ENCODE assay signal across 19 cellular contexts in the genomic region with DNA sequence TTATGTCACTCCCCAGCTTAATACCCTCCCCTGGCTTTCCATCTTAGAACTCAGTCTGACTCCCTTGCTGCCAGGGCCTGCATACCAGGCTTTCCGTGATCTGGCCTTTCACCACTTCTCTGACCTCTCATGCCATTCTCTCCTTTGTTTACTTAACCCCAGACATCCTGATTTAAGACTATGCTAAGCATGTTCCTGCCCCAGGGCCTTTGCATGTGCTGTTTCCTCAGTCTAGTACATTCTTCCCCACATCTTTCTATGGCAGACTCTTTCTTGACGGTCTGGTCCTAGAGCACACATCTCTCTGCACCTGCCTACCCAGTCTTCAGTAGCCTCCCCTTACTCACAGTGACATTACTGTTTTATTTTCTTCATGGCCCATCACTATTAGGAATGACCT.
"Had no signal": no experiment of that assay in that cellular context is flagged by ENCODE, and none has a peak within 500 bp of the region (broad histone marks: within the 10 kb centered on the region; RNA-seq: fewer than 3 reads in every experiment).

No MANE protein-coding gene starts in this region.

- H3K27ac ChIP-seq: colonic mucosa, left lung, spleen, thoracic aorta, upper lobe of right lung had no signal

- H3K27me3 ChIP-seq: colonic mucosa, left lung, spleen, upper lobe of right lung had no signal

- ATAC-seq: activated CD4-positive, CD25-positive, alpha-beta regulatory T cell treated with anti-CD3 and anti-CD28 coated beads, Interleukin-2, amount 50 U/mL, for 24 hours; activated T-cell treated with anti-CD3 and anti-CD28 coated beads, Interleukin-2, amount 50 U/mL, for 72 hours; left lung; stimulated activated naive B cell treated with anti-CD40 and anti-IgM and Interleukin-4, amounts not matched to agents 10 μg/mL and 1 μg/mL and 100 μg/mL, for 72 hours; upper lobe of right lung had no signal

- H3K4me3 ChIP-seq: colonic mucosa, left lung, spleen, thoracic aorta, upper lobe of right lung had no signal

- DNase-seq: activated CD4-positive, alpha-beta T cell treated with anti-CD3 and anti-CD28 coated beads, Interleukin-2, amount 10 ng/mL, durations not matched to agents 7 days and 5 days; activated effector memory CD4-positive, alpha-beta T cell treated with anti-CD3 and anti-CD28 coated beads, Interleukin-2, amount 50 U/mL, for 16 hours; activated naive CD4-positive, alpha-beta T cell treated with anti-CD3 and anti-CD28 coated beads, Interleukin-2, amount 50 U/mL, for 16 hours; activated T-cell treated with anti-CD3 and anti-CD28 coated beads, Interleukin-2, amount 50 U/mL, for 72 hours; aorta; colonic mucosa; head of caudate nucleus; kidney; left lung; midbrain; nucleus accumbens; posterior cingulate gyrus; spleen; stimulated activated CD4-positive, alpha-beta T cell treated with anti-CD3 and anti-CD28 coated beads, Interleukin-4, amount 100 ng/mL, for 4 hours; stimulated activated naive B cell treated with anti-CD40 and anti-IgM and Interleukin-4, amounts not matched to agents 10 μg/mL and 1 μg/mL and 100 μg/mL, for 72 hours; upper lobe of right lung had no signal

- H3K9me3 ChIP-seq: colonic mucosa, left lung, thoracic aorta, upper lobe of right lung had no signal

- H3K4me1 ChIP-seq: colonic mucosa, left lung, upper lobe of right lung had no signal

- H3K36me3 ChIP-seq: colonic mucosa, thoracic aorta, upper lobe of right lung had no signal

- FAIRE-seq: frontal cortex, kidney had no signal
